ENCODE assay signal across 15 cellular contexts in genomic region chr21:43903451-43904091, GRCh38. TPM values are rescaled to one million over a fixed set of nuclear protein-coding genes. Genes with fewer than 3 reads are reported as not detected.
A peak's percentile ranks its signal among the peaks of the same experiment; 100 is the strongest.
DNase-seq lines count a peak whose midpoint lies in the region; ATAC-seq and TF ChIP-seq lines count a peak whose summit lies in the region.
"Had no signal": no experiment of that assay in that cellular context is flagged by ENCODE, and none has a peak within 500 bp of the region (broad histone marks: within the 10 kb centered on the region; RNA-seq: fewer than 3 reads in every experiment).

No MANE protein-coding gene starts in this region.

- peak; percentile 69 to 72 for DNase-seq in SHP77 (lab: John Stamatoyannopoulos, UW)
- DNase-seq in esophagus squamous epithelium (lab: John Stamatoyannopoulos, UW), result no peak
- DNase-seq in lung microvascular endothelial cell (ENCODE audit: low read depth in 2 of 2), result peak; percentile 70 to 87
- no peak for DNase-seq in type B pancreatic cell (ENCODE audit: extremely low spot score, unreplicated experiment)
- no peak for DNase-seq in vagina (ENCODE audit: extremely low spot score in 2 of 2)
- no peak for DNase-seq in esophagus muscularis mucosa (ENCODE audit: extremely low spot score)
- no peak for DNase-seq in activated naive CD4-positive, alpha-beta T cell treated with anti-CD3 and anti-CD28 coated beads, Interleukin-2, amount 50 U/mL, for 72 hours (ENCODE audit: low spot score in 2 of 2)
- DNase-seq: activated CD4-positive, CD25-positive, alpha-beta regulatory T cell treated with anti-CD3 and anti-CD28 coated beads, Interleukin-2, amount 50 U/mL, for 72 hours; activated naive CD8-positive, alpha-beta T cell treated with anti-CD3 and anti-CD28 coated beads, Interleukin-2, amount 10 ng/mL, durations not matched to agents 7 days and 5 days; activated T-cell treated with anti-CD3 and anti-CD28 coated beads for 4 hours; cerebellar nuclear complex; GF-D8; NCI-H226 had no signal

- H3K36me3 Mint-ChIP-seq in type B pancreatic cell, result peaks cover 35% of the 10 kb centered on the region
- H3K36me3 Mint-ChIP-seq in activated naive CD4-positive, alpha-beta T cell treated with anti-CD3 and anti-CD28 coated beads, Interleukin-2, amount 50 U/mL, for 72 hours, result peaks cover 18 to 28% of the 10 kb centered on the region in 2 donors

- no peak overlapping the region for H3K4me3 Mint-ChIP-seq in type B pancreatic cell
- H3K4me3 Mint-ChIP-seq: activated naive CD8-positive, alpha-beta T cell treated with anti-CD3 and anti-CD28 coated beads, Interleukin-2, amount 10 ng/mL, durations not matched to agents 7 days and 5 days; stimulated activated naive CD8-positive, alpha-beta T cell treated with anti-CD3 and anti-CD28 coated beads, Interleukin-15, Interleukin-2, amounts not matched to agents 100 ng/mL and 50 ng/mL, for 24 hours had no signal

- no peak for ATAC-seq in activated naive CD4-positive, alpha-beta T cell treated with anti-CD3 and anti-CD28 coated beads, Interleukin-2, amount 50 U/mL, for 72 hours

- H3K9me3 Mint-ChIP-seq in type B pancreatic cell, result no peaks in the 10 kb centered on the region
- H3K9me3 Mint-ChIP-seq in activated naive CD4-positive, alpha-beta T cell treated with anti-CD3 and anti-CD28 coated beads, Interleukin-2, amount 50 U/mL, for 72 hours, result no peaks in the 10 kb centered on the region
- H3K9me3 Mint-ChIP-seq: activated naive CD8-positive, alpha-beta T cell treated with anti-CD3 and anti-CD28 coated beads, Interleukin-2, amount 10 ng/mL, durations not matched to agents 7 days and 5 days; stimulated activated naive CD8-positive, alpha-beta T cell treated with anti-CD3 and anti-CD28 coated beads, Interleukin-15, Interleukin-2, amounts not matched to agents 100 ng/mL and 50 ng/mL, for 24 hours had no signal

- H3K4me3 ChIP-seq in esophagus squamous epithelium (no peak overlapping the region), vagina (no peak overlapping the region), esophagus muscularis mucosa (no peak overlapping the region)
- H3K4me3 ChIP-seq: HAP-1 had no signal

- H3K27ac ChIP-seq in esophagus squamous epithelium (peak overlapping the region in 3 of 4 donors; percentile 53 to 72 (median 68)), vagina (no peak overlapping the region), esophagus muscularis mucosa (replicated peaks in 1 of 4) (peak overlapping the region in 1 of 4 donors; percentile 9)

- no peak for TF ChIP-seq EP300 in esophagus muscularis mucosa (IDR thresholded peaks at IDR 0.05)

- 67 to 92% methylated on average over 1 to 8 of the region's 26 CpGs for WGBS in esophagus squamous epithelium, 2 donors
- 75% methylated on average over 24 of the region's 26 CpGs for WGBS in esophagus muscularis mucosa

- peak overlapping the region; percentile 46 for H3K27ac Mint-ChIP-seq in type B pancreatic cell
- peak overlapping the region in 1 of 2 donors; percentile 5 for H3K27ac Mint-ChIP-seq in activated naive CD4-positive, alpha-beta T cell treated with anti-CD3 and anti-CD28 coated beads, Interleukin-2, amount 50 U/mL, for 72 hours
- H3K27ac Mint-ChIP-seq: activated naive CD8-positive, alpha-beta T cell treated with anti-CD3 and anti-CD28 coated beads, Interleukin-2, amount 10 ng/mL, durations not matched to agents 7 days and 5 days; stimulated activated naive CD8-positive, alpha-beta T cell treated with anti-CD3 and anti-CD28 coated beads, Interleukin-15, Interleukin-2, amounts not matched to agents 100 ng/mL and 50 ng/mL, for 24 hours had no signal

- H3K27me3 ChIP-seq in esophagus squamous epithelium (no peaks in the 10 kb centered on the region), vagina (no peaks in the 10 kb centered on the region), esophagus muscularis mucosa (no peaks in the 10 kb centered on the region)

- TF ChIP-seq POLR2A in esophagus squamous epithelium (IDR thresholded peaks at IDR 0.05), result no peak
- TF ChIP-seq POLR2A in vagina (IDR thresholded peaks at IDR 0.05), result no peak
- TF ChIP-seq POLR2A in esophagus muscularis mucosa (IDR thresholded peaks at IDR 0.05; ENCODE audit: low read depth), result no peak

- TF ChIP-seq CTCF in esophagus squamous epithelium (IDR thresholded peaks at IDR 0.05), result no peak
- no peak for TF ChIP-seq CTCF in type B pancreatic cell (conservative IDR thresholded peaks at IDR 0.05)
- no peak for TF ChIP-seq CTCF in vagina (IDR thresholded peaks at IDR 0.05)
- TF ChIP-seq CTCF in esophagus muscularis mucosa (IDR thresholded peaks at IDR 0.05), result no peak

- H3K36me3 ChIP-seq in esophagus squamous epithelium (peaks cover 0 to 55% (median 4%) of the 10 kb centered on the region in 3 donors), vagina (no peaks in the 10 kb centered on the region), esophagus muscularis mucosa (peaks cover 0 to 42% (median 18%) of the 10 kb centered on the region in 4 donors)
- H3K36me3 ChIP-seq: HAP-1 had no signal

- H3K9me3 ChIP-seq in esophagus squamous epithelium, result no peaks in the 10 kb centered on the region
- no peaks in the 10 kb centered on the region for H3K9me3 ChIP-seq in vagina
- no peaks in the 10 kb centered on the region for H3K9me3 ChIP-seq in esophagus muscularis mucosa
- H3K9me3 ChIP-seq: HAP-1 had no signal

- peaks cover 36% of the 10 kb centered on the region for H3K4me1 Mint-ChIP-seq in type B pancreatic cell (ENCODE audit: unreplicated experiment)

- intact Hi-C loops in esophagus squamous epithelium (cut with DNase I), result no loop called here
- intact Hi-C loops in vagina (cut with DNase I), result no loop called here
- intact Hi-C loops in esophagus muscularis mucosa (cut with DNase I), result no loop called here

- H3K4me1 ChIP-seq in esophagus squamous epithelium, result peaks cover 7 to 42% (median 8%) of the 10 kb centered on the region in 3 donors
- peaks cover 17% of the 10 kb centered on the region for H3K4me1 ChIP-seq in vagina
- peaks cover 13 to 25% (median 21%) of the 10 kb centered on the region in 4 donors for H3K4me1 ChIP-seq in esophagus muscularis mucosa
- H3K4me1 ChIP-seq: HAP-1 had no signal

- no peaks in the 10 kb centered on the region for H3K27me3 Mint-ChIP-seq in type B pancreatic cell
- H3K27me3 Mint-ChIP-seq: activated naive CD8-positive, alpha-beta T cell treated with anti-CD3 and anti-CD28 coated beads, Interleukin-2, amount 10 ng/mL, durations not matched to agents 7 days and 5 days; stimulated activated naive CD8-positive, alpha-beta T cell treated with anti-CD3 and anti-CD28 coated beads, Interleukin-15, Interleukin-2, amounts not matched to agents 100 ng/mL and 50 ng/mL, for 24 hours had no signal

RNA-seq across cellular contexts. Expression of gene AGPAT3, which starts 38.5 kb away (rescaled TPM):
- total RNA-seq in esophagus squamous epithelium, result 10 to 100 TPM; 31.7 to 35.7 (median 33.0) TPM
- 27.0 and 39.7 TPM in 2 replicates for total RNA-seq in lung microvascular endothelial cell
- 57.6 and 59.2 TPM in 2 replicates for total RNA-seq in type B pancreatic cell (ENCODE audit: low replicate concordance)
- 34.4 TPM for total RNA-seq in vagina
- 10 to 100 TPM; 28.0 to 36.5 (median 32.2) TPM for total RNA-seq in esophagus muscularis mucosa
- total RNA-seq in activated naive CD4-positive, alpha-beta T cell treated with anti-CD3 and anti-CD28 coated beads, Interleukin-2, amount 50 U/mL, for 72 hours, result 100 to 1,000 TPM in 1 of 2 donors, 10 to 100 TPM in 1; 21.2 to 109 TPM

Comparison
In these comparisons a context has a peak if more than half of its experiments do, and no peak if none do; other contexts are left out.
1. DNase-seq: peak in SHP77 (2 of 2) and lung microvascular endothelial cell (2 of 2); none in esophagus squamous epithelium (single experiment), type B pancreatic cell (single experiment), vagina (0 of 2), esophagus muscularis mucosa (single experiment) and activated naive CD4-positive, alpha-beta T cell treated with anti-CD3 and anti-CD28 coated beads, Interleukin-2, amount 50 U/mL, for 72 hours (0 of 2).